Comparison of ENCODE assay signal across 1 cellular context in genomic region chr3:47804571-47804970, GRCh38.
TF ChIP-seq lines count a peak whose summit lies in the region.

No MANE protein-coding gene starts in this region.

TF ChIP-seq in H1, 55 proteins besides CTCF, POLR2A, EP300 and RAD21:
- TF ChIP-seq HDAC2 (IDR thresholded peaks at IDR 0.05; ENCODE audit: borderline replicate concordance in 1 of 2, low read depth in 2 of 2, low read length in 2 of 2) = no peak
